Comparison of ENCODE assay signal across 16 cellular contexts in genomic region chrX:16920116-16920515, GRCh38. TPM values are rescaled to one million over a fixed set of nuclear protein-coding genes. Genes with fewer than 3 reads are reported as not detected.
A peak's percentile ranks its signal among the peaks of the same experiment; 100 is the strongest.
DNase-seq lines count a peak whose midpoint lies in the region; ATAC-seq, FAIRE-seq and TF ChIP-seq lines count a peak whose summit lies in the region.
"Had no signal": no experiment of that assay in that cellular context is flagged by ENCODE, and none has a peak within 500 bp of the region (broad histone marks: within the 10 kb centered on the region; RNA-seq: fewer than 3 reads in every experiment).

No MANE protein-coding gene starts in this region.

- 2% methylated on average over 1 of the region's 1 CpG for WGBS in SK-N-SH (ENCODE audit: low lambda C conversion rate)

- no peak for TF ChIP-seq EP300 in SK-N-SH (IDR thresholded peaks at IDR 0.05; ENCODE audit: borderline replicate concordance in 1 of 2, low read depth in 1 of 2, low read length in 1 of 2)

- intact Hi-C loops in kidney (cut with DNase I): no loop called here

- POLR2A ChIA-PET in SK-N-SH (lab: Yijun Ruan, JAX): interaction anchor here (0.7 kb wide), 1 partner anchor 610 kb away, joined by 3 read pairs; no protein-coding TSS in a partner anchor

- ATAC-seq in SK-N-SH treated with all-trans-retinoic acid at 6 μM for 48 hours: no peak; the same call in 2 of the 3 replicates
- ATAC-seq in HG02623 (IDR thresholded peaks at IDR 0.05; ENCODE audit: unreplicated experiment): no peak
- no peak for ATAC-seq in stimulated activated naive CD8-positive, alpha-beta T cell treated with anti-CD3 and anti-CD28 coated beads, Interleukin-15, Interleukin-2, amounts not matched to agents 100 U/mL and 50 U/mL, for 24 hours
- ATAC-seq: Panc1 had no signal

- no peaks in the 10 kb centered on the region; the same call in 1 of the 2 replicates for H3K9me3 ChIP-seq in SK-N-SH
- no peaks in the 10 kb centered on the region for H3K9me3 ChIP-seq in kidney (ENCODE audit: control insufficient read depth in 1 of 2, low read length in 2 of 2)
- H3K9me3 ChIP-seq: SJSA1 had no signal

- no peak overlapping the region for H2AFZ ChIP-seq in SK-N-SH (ENCODE audit: low read depth)

- H3K4me2 ChIP-seq in SK-N-SH: no peak overlapping the region

- no peaks in the 10 kb centered on the region for H3K36me3 ChIP-seq in SK-N-SH (replicated peaks in 1 of 2; ENCODE audit: control insufficient read depth in 1 of 2, insufficient read depth in 2 of 2, low read length in 1 of 2)
- H3K36me3 ChIP-seq in kidney (ENCODE audit: control insufficient read depth in 1 of 2, insufficient read depth in 2 of 2, low read length in 2 of 2): no peaks in the 10 kb centered on the region
- H3K36me3 ChIP-seq: SJSA1 had no signal

- no peak overlapping the region for H3K9ac ChIP-seq in SK-N-SH
- H3K9ac ChIP-seq in kidney (ENCODE audit: low read length in 2 of 2): no peak overlapping the region

- no peak for DNase-seq in SK-N-SH
- DNase-seq in kidney: no peak
- no peak for DNase-seq in NCI-H1105 treated with DMSO at 0.1 percent for 48 hours (lab: John Stamatoyannopoulos, UW)
- DNase-seq in stimulated activated naive CD8-positive, alpha-beta T cell treated with anti-CD3 and anti-CD28 coated beads, Interleukin-15, Interleukin-2, amounts not matched to agents 100 U/mL and 50 U/mL, for 24 hours: no peak
- no peak for DNase-seq in SKM-1 treated with dmso at 0.1 percent for 144 hours (lab: John Stamatoyannopoulos, UW; ENCODE audit: unreplicated experiment)
- DNase-seq: DMS79 treated with DMSO at 0.1 percent for 48 hours, NCI-H1092, NCI-H146, NCI-H2081 treated with DMSO at 0.1 percent for 48 hours had no signal

- no peaks in the 10 kb centered on the region; the same call in 1 of the 2 replicates for H3K27me3 ChIP-seq in SK-N-SH (ENCODE audit: insufficient read depth)
- H3K27me3 ChIP-seq: SJSA1 had no signal

- H3K9me2 ChIP-seq in SK-N-SH: no peaks in the 10 kb centered on the region

- H3K4me3 ChIP-seq in SK-N-SH (ENCODE audit: low read depth in 2 of 2, low read length in 1 of 2) (no peak overlapping the region), kidney (ENCODE audit: low read length in 2 of 2) (no peak overlapping the region)
- H3K4me3 ChIP-seq: SJSA1 had no signal

- no peak overlapping the region for H3K27ac ChIP-seq in SK-N-SH (ENCODE audit: low read depth in 2 of 2, low read length in 1 of 2)
- H3K27ac ChIP-seq in kidney (ENCODE audit: low read depth in 2 of 2, low read length in 2 of 2): no peak overlapping the region
- H3K27ac ChIP-seq: 22Rv1, SJSA1 had no signal

- H3K79me2 ChIP-seq in SK-N-SH (ENCODE audit: insufficient read depth): no peaks in the 10 kb centered on the region

- H3F3A ChIP-seq in SK-N-SH (replicated peaks; ENCODE audit: insufficient read depth): no peaks in the 10 kb centered on the region

- FAIRE-seq in endometrium (lab: Jason Lieb, UNC): peak; percentile 45
- FAIRE-seq in kidney (lab: Jason Lieb, UNC): peak; percentile 42
- FAIRE-seq: H1 had no signal

- no peak for TF ChIP-seq RAD21 in SK-N-SH (IDR thresholded peaks at IDR 0.05; ENCODE audit: low read length)

- TF ChIP-seq CTCF in SK-N-SH (IDR thresholded peaks at IDR 0.05): no peak
- no peak for TF ChIP-seq CTCF in kidney (IDR thresholded peaks at IDR 0.05; ENCODE audit: borderline replicate concordance, extremely low read depth, insufficient read depth)

- H3K4me1 ChIP-seq in SK-N-SH (ENCODE audit: control insufficient read depth in 1 of 2, insufficient read depth in 2 of 2, low read depth in 1 of 2, low read length in 1 of 2) (no peaks in the 10 kb centered on the region), kidney (ENCODE audit: control insufficient read depth in 1 of 2, insufficient read depth in 1 of 2, low read depth in 1 of 2, low read length in 2 of 2) (no peaks in the 10 kb centered on the region)

- no peaks in the 10 kb centered on the region for H4K20me1 ChIP-seq in SK-N-SH (ENCODE audit: insufficient read depth)

- CTCF ChIA-PET in SK-N-SH (lab: Yijun Ruan, JAX): no interaction called here

TF ChIP-seq in SK-N-SH treated with all-trans-retinoic acid at 6 μM for 48 hours, 23 proteins besides CTCF, POLR2A, EP300 and RAD21:
- no peak for TF ChIP-seq ZNF70 (CRISPR knock-in tag; IDR thresholded peaks at IDR 0.05)
- TF ChIP-seq ISL1 (CRISPR knock-in tag; IDR thresholded peaks at IDR 0.05): peak; percentile 90

TF ChIP-seq in SK-N-SH, 30 proteins besides CTCF, POLR2A, EP300 and RAD21:
- no peak for TF ChIP-seq ELF1 (IDR thresholded peaks at IDR 0.05)
- no peak for TF ChIP-seq JUND (IDR thresholded peaks at IDR 0.05)
- TF ChIP-seq PBX3 (IDR thresholded peaks at IDR 0.05): no peak
- TF ChIP-seq SIN3A (IDR thresholded peaks at IDR 0.05; ENCODE audit: borderline replicate concordance, low read depth, low read length): no peak
- TF ChIP-seq YY1 (IDR thresholded peaks at IDR 0.05; ENCODE audit: low read depth): no peak
- no peak for TF ChIP-seq FOSL2 (IDR thresholded peaks at IDR 0.05; ENCODE audit: borderline replicate concordance, low read depth)
- no peak for TF ChIP-seq RCOR1 (IDR thresholded peaks at IDR 0.05; ENCODE audit: low read length)
- TF ChIP-seq USF2 (IDR thresholded peaks at IDR 0.05; ENCODE audit: borderline replicate concordance, low read depth, low read length): no peak
- no peak for TF ChIP-seq TCF12 (IDR thresholded peaks at IDR 0.05)
- no peak for TF ChIP-seq GABPA (IDR thresholded peaks at IDR 0.05; ENCODE audit: low read depth)
- no peak for TF ChIP-seq NRF1 (IDR thresholded peaks at IDR 0.05; ENCODE audit: low read depth, low read length)

RNA-seq across cellular contexts. Expression of gene REPS2, which starts 26.3 kb away (rescaled TPM):
- 0.62 and 0.73 TPM in 2 replicates for polyA plus RNA-seq in SK-N-SH (2012; rRNA removed)
- 0.71 and 0.77 TPM in 2 replicates for polyA plus RNA-seq in SK-N-SH (2012; cell fraction: cytosol; rRNA removed)
- polyA plus RNA-seq in SK-N-SH (2012; cell fraction: nucleus; rRNA removed): 0.39 and 0.50 TPM in 2 replicates
- 36.3 TPM for total RNA-seq in kidney
- 19.6 TPM for polyA plus RNA-seq in kidney (ENCODE audit: insufficient read depth, low read depth, low replicate concordance)

RNA-seq across cellular contexts. Expression of gene RBBP7, which starts 50.0 kb away (rescaled TPM):
- polyA plus RNA-seq in SK-N-SH (2012; rRNA removed) (172 and 198 TPM in 2 replicates), kidney (ENCODE audit: insufficient read depth, low read depth, low replicate concordance) (112 TPM)
- 195 and 207 TPM in 2 replicates for polyA plus RNA-seq in SK-N-SH (2012; cell fraction: cytosol; rRNA removed)
- polyA plus RNA-seq in SK-N-SH (2012; cell fraction: nucleus; rRNA removed): 166 and 203 TPM in 2 replicates
- total RNA-seq in kidney: 95.2 TPM

Comparison
In these comparisons a context has a peak if more than half of its experiments do, and no peak if none do; other contexts are left out.
1. RNA of gene REPS2, which starts 26.3 kb away (polyA plus RNA-seq): 19.6 TPM in kidney (single experiment); 0.39 to 0.77 TPM in SK-N-SH; every median in the first group is over 10 times any median in the second.